8 cellular contexts compared by ENCODE assay signal in genomic region chr9:121278535-121279169, GRCh38. TPM values are rescaled to one million over a fixed set of nuclear protein-coding genes. Genes with fewer than 3 reads are reported as not detected.
DNase-seq lines count a peak whose midpoint lies in the region; ATAC-seq and TF ChIP-seq lines count a peak whose summit lies in the region.

No MANE protein-coding gene starts in this region.

- DNase-seq in Caki2 (ENCODE audit: low read depth) (peak; percentile 59), H7 (peak; percentile 75), NCI-H748 (lab: John Stamatoyannopoulos, UW; ENCODE audit: unreplicated experiment) (peak; percentile 53), germinal center (ENCODE audit: low spot score) (peak; percentile 56), omental fat pad (ENCODE audit: low spot score) (no peak)
- peak; percentile 65 for DNase-seq in activated naive CD4-positive, alpha-beta T cell treated with anti-CD3 and anti-CD28 coated beads for 36 hours

- CTCF ChIA-PET in activated naive CD4-positive, alpha-beta T cell treated with anti-CD3 and anti-CD28 coated beads for 36 hours (lab: Charles Lee): interaction anchor here (0.6 to 2.3 kb wide), 27 partner anchors 8 to 159 kb away, joined by 3 to 23 read pairs (median 3); partner anchors contain the start of gene GSN

- H3K36me3 ChIP-seq in H7 (replicated peaks; ENCODE audit: control insufficient read depth, insufficient read depth, low read length): no peaks in the 10 kb centered on the region; the same call in 1 of the 2 replicates

- no peaks in the 10 kb centered on the region for H3K27me3 Mint-ChIP-seq in activated naive CD4-positive, alpha-beta T cell treated with anti-CD3 and anti-CD28 coated beads for 36 hours (ENCODE audit: low read depth)

- intact Hi-C loops in activated naive CD4-positive, alpha-beta T cell treated with anti-CD3 and anti-CD28 coated beads for 36 hours (cut with micrococcal nuclease): loop anchor here (1.0 to 2.0 kb wide), 2 partner anchors 66 to 122 kb away; no protein-coding TSS in a partner anchor

- in situ Hi-C loops in Caki2 (cut with HindIII; ENCODE audit: low pct_unique_long_range_greater_than_20kb, low sequenced_read_pairs): no loop called here

- TF ChIP-seq CTCF in omental fat pad (IDR thresholded peaks at IDR 0.05): peak in 2 of 3 donors; percentile 51 to 58

- H3K4me3 Mint-ChIP-seq in activated naive CD4-positive, alpha-beta T cell treated with anti-CD3 and anti-CD28 coated beads for 36 hours: no peak overlapping the region

- H3K9me3 Mint-ChIP-seq in activated naive CD4-positive, alpha-beta T cell treated with anti-CD3 and anti-CD28 coated beads for 36 hours: no peaks in the 10 kb centered on the region

- H3K4me3 ChIP-seq in H7 (ENCODE audit: insufficient read depth, low read depth, low read length): no peak overlapping the region

- ATAC-seq in omental fat pad (ENCODE audit: low FRiP score) (peak; percentile 62), HG02970 (IDR thresholded peaks at IDR 0.05; ENCODE audit: low FRiP score, unreplicated experiment) (no peak), GM21447 (IDR thresholded peaks at IDR 0.05; ENCODE audit: unreplicated experiment) (no peak)

- H3K27me3 ChIP-seq in H7 (ENCODE audit: control insufficient read depth, insufficient read depth, low read length): peaks cover 43% of the 10 kb centered on the region

- no peak overlapping the region for H3K27ac Mint-ChIP-seq in activated naive CD4-positive, alpha-beta T cell treated with anti-CD3 and anti-CD28 coated beads for 36 hours

- no peaks in the 10 kb centered on the region for H3K36me3 Mint-ChIP-seq in activated naive CD4-positive, alpha-beta T cell treated with anti-CD3 and anti-CD28 coated beads for 36 hours (ENCODE audit: low read depth)

- H3K4me1 Mint-ChIP-seq in activated naive CD4-positive, alpha-beta T cell treated with anti-CD3 and anti-CD28 coated beads for 36 hours (ENCODE audit: low read depth): peaks cover 3% of the 10 kb centered on the region

RNA-seq across cellular contexts. Expression of gene GSN, which starts 10.7 kb away (rescaled TPM):
- total RNA-seq in Caki2 (2014; rRNA removed; shearing (Covaris generic); ENCODE audit: low replicate concordance): 8.7 and 13.8 TPM in 2 replicates
- total RNA-seq in H7 (2014; rRNA removed; shearing (Covaris generic)): 73.0 and 78.5 TPM in 2 replicates
- 1 to 10 TPM; 1.1 to 1.2 TPM for total RNA-seq in activated naive CD4-positive, alpha-beta T cell treated with anti-CD3 and anti-CD28 coated beads for 36 hours
- 1,000 to 10,000 TPM; 3,140 to 6,734 (median 4,294) TPM for total RNA-seq in omental fat pad

Comparison
In these comparisons a context has a peak if more than half of its experiments do, and no peak if none do; other contexts are left out.
1. RNA of gene GSN, which starts 10.7 kb away (total RNA-seq): 3,140 to 6,734 TPM in omental fat pad; 73.0 to 78.5 TPM in H7, 8.7 to 13.8 TPM in Caki2 and 1.1 to 1.2 TPM in activated naive CD4-positive, alpha-beta T cell treated with anti-CD3 and anti-CD28 coated beads for 36 hours; every median in the first group is over 10 times any median in the second.